In the genomic region with DNA sequence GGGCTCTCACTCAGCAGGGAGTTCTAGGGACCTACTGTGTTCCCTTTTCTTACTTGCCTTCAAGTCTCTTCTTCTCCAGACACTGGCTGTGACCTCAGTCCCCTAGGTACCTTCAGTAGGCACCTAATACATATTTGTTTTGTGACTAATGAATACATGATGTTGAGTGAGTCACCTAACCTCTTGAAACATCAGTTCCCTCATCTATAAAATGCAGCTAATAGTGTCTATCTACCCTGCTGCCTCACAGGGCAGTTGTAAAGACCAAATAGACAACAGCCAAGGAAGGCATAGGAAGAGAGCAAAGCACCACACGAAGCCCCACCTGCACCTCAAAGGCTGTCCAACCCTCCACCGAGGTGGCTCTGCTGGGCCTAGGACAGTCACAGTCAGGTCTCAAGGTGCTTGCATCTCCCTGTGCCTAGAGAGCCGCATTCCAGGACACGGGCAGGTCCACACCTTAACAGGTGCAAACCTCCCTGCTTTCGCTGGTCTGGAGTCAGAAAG, we compare ENCODE assay signal across 12 cellular contexts. TPM values are rescaled to one million over a fixed set of nuclear protein-coding genes. Genes with fewer than 3 reads are reported as not detected.
DNase-seq lines count a peak whose midpoint lies in the region; ATAC-seq lines count a peak whose summit lies in the region.
"Had no signal": no experiment of that assay in that cellular context is flagged by ENCODE, and none has a peak within 500 bp of the region (broad histone marks: within the 10 kb centered on the region; RNA-seq: fewer than 3 reads in every experiment).

No MANE protein-coding gene starts in this region.

- no peak for ATAC-seq in GM21381 (IDR thresholded peaks at IDR 0.05; ENCODE audit: unreplicated experiment)
- ATAC-seq: body of pancreas; naive thymus-derived CD4-positive, alpha-beta T cell had no signal

- H3K27ac ChIP-seq in epithelial cell of prostate: peak overlapping the region; percentile 51
- H3K27ac ChIP-seq: body of pancreas, vagina had no signal

- DNase-seq in DMS53 treated with DMSO at 0.1 percent for 48 hours (lab: John Stamatoyannopoulos, UW; ENCODE audit: unreplicated experiment) (peak; percentile 90), NCI-H226 (peak; percentile 61), epithelial cell of prostate (ENCODE audit: low read depth, low spot score) (peak; percentile 62), renal cortical epithelial cell (ENCODE audit: low read depth) (peak; percentile 83), NCI-H524 (lab: John Stamatoyannopoulos, UW) (no peak)
- DNase-seq in activated CD8-positive, alpha-beta memory T cell treated with anti-CD3 and anti-CD28 coated beads, Interleukin-2, amount 50 U/mL, for 4 hours: no peak
- no peak for DNase-seq in stimulated activated CD8-positive, alpha-beta memory T cell treated with anti-CD3 and anti-CD28 coated beads, Interleukin-4, amount 100 ng/mL, for 48 hours
- DNase-seq: activated T-cell treated with anti-CD3 and anti-CD28 coated beads, Interleukin-2, amount 50 U/mL, for 48 hours; naive thymus-derived CD4-positive, alpha-beta T cell had no signal

RNA-seq across cellular contexts. Expression of gene DAPK2, which starts 29.1 kb away (rescaled TPM):
- total RNA-seq in renal cortical epithelial cell: 0.17 and 0.94 TPM in 2 replicates

Comparison
In these comparisons a context has a peak if more than half of its experiments do, and no peak if none do; other contexts are left out.
1. DNase-seq: peak in DMS53 treated with DMSO at 0.1 percent for 48 hours (single experiment), NCI-H226 (single experiment), epithelial cell of prostate (single experiment) and renal cortical epithelial cell (single experiment); none in activated CD8-positive, alpha-beta memory T cell treated with anti-CD3 and anti-CD28 coated beads, Interleukin-2, amount 50 U/mL, for 4 hours (single experiment), NCI-H524 (0 of 2) and stimulated activated CD8-positive, alpha-beta memory T cell treated with anti-CD3 and anti-CD28 coated beads, Interleukin-4, amount 100 ng/mL, for 48 hours (single experiment).